In the genomic region with DNA sequence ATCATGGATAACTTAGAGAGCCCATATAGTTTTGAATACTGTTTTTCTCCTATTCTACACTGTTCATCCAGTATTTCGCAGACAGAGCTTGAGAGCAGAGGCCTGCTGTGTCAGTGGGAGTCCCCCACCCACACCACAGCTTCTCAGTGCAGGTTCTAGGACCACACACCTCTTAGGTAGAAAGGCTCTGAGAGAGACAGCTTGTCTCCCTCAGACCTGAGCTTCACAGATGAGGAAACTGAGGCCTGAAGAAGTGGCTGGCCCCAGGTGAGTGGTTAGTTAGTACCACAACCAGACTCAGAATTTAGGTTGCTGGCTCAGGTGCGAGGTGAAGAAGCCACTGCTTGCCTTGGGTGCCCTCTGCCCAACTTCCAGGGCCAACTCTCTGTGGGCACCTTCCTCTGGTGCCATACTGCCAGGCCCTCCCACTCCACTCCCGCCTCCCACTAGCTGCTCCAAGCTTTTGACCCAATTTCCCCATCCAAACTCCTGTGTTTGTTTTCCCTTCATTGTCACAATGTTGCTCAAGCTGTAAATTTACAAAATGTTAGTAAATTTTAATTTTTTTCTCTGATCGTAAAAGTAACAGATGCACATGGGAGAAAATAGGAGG, we compare ENCODE assay signal across 15 cellular contexts.
"Had no signal": no experiment of that assay in that cellular context is flagged by ENCODE, and none has a peak within 500 bp of the region (broad histone marks: within the 10 kb centered on the region; RNA-seq: fewer than 3 reads in every experiment).

No MANE protein-coding gene starts in this region.

- H3K4me1 ChIP-seq: right atrium auricular region, uterus had no signal

- H3K4me3 ChIP-seq: cardiac muscle cell, esophagus squamous epithelium, mucosa of descending colon, right atrium auricular region, testis, uterus had no signal

- H3K4me3 Mint-ChIP-seq: naive thymus-derived CD8-positive, alpha-beta T cell had no signal

- ATAC-seq: mucosa of descending colon; naive thymus-derived CD8-positive, alpha-beta T cell had no signal

- H3K36me3 ChIP-seq: cardiac muscle cell, esophagus squamous epithelium, right atrium auricular region, uterus had no signal

- H3K36me3 Mint-ChIP-seq: naive thymus-derived CD8-positive, alpha-beta T cell had no signal

- H3K27me3 ChIP-seq: cardiac muscle cell, esophagus squamous epithelium, right atrium auricular region, testis, uterus had no signal

- H3K9me3 Mint-ChIP-seq: naive thymus-derived CD8-positive, alpha-beta T cell had no signal

- H3K27ac Mint-ChIP-seq: naive thymus-derived CD8-positive, alpha-beta T cell had no signal

- DNase-seq: activated CD4-positive, CD25-positive, alpha-beta regulatory T cell; esophagus squamous epithelium; foreskin fibroblast; head of caudate nucleus; mammary epithelial cell; mucosa of descending colon; naive thymus-derived CD8-positive, alpha-beta T cell; posterior cingulate gyrus; small intestine; stimulated activated naive CD4-positive, alpha-beta T cell treated with Interleukin-2 at 50 U/mL for 16 hours; T-helper 2 cell; testis; uterus had no signal

- H3K27ac ChIP-seq: cardiac muscle cell, esophagus squamous epithelium, right atrium auricular region, uterus had no signal

- H3K9me3 ChIP-seq: esophagus squamous epithelium, mucosa of descending colon, right atrium auricular region, testis, uterus had no signal

- H3K4me1 Mint-ChIP-seq: naive thymus-derived CD8-positive, alpha-beta T cell had no signal
